ENCODE assay signal across 20 cellular contexts in the genomic region with DNA sequence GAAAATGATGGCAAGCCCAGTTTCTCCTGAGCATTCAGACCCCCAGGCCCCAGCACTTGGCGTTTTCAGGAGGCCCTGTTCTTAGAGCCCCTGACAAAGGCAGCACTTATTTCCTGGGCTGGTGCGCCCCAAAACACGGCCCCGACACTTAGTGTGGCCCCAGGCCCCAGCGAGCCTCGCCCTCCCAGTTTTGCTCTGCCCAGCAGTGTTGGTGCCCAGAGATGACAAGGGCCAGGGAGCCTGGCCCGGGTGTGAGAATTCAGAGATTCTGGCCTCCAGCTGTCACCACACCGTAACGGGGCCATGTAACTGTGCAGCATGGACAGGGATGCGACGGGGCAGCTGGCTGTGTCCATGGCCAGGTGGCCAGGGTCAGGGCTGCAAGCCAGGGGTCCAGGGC. TPM values are rescaled to one million over a fixed set of nuclear protein-coding genes. Genes with fewer than 3 reads are reported as not detected.
DNase-seq lines count a peak whose midpoint lies in the region; ATAC-seq and TF ChIP-seq lines count a peak whose summit lies in the region.
"Had no signal": no experiment of that assay in that cellular context is flagged by ENCODE, and none has a peak within 500 bp of the region (broad histone marks: within the 10 kb centered on the region; RNA-seq: fewer than 3 reads in every experiment).

No MANE protein-coding gene starts in this region.

- no peak overlapping the region for H4K91ac ChIP-seq in neuronal stem cell (ENCODE audit: low read depth, low read length, poor library complexity)

- H3K27ac Mint-ChIP-seq in glutamatergic neuron (ENCODE audit: unreplicated experiment) = peak overlapping the region; percentile 15
- H3K27ac Mint-ChIP-seq: B cell; CD4-positive, alpha-beta T cell; CD8-positive, alpha-beta T cell had no signal

- ATAC-seq in Right ventricle myocardium inferior (no peak), right cardiac atrium (no peak), left cardiac atrium (no peak), body of pancreas (no peak), omental fat pad (ENCODE audit: low FRiP score) (no peak)
- ATAC-seq: A549; CD8-positive, alpha-beta T cell had no signal

- H3K4me3 ChIP-seq in right atrium auricular region (no peak overlapping the region), right cardiac atrium (ENCODE audit: low read length) (no peak overlapping the region), neuronal stem cell (ENCODE audit: low read length in 2 of 2) (no peak overlapping the region), body of pancreas (no peak overlapping the region)
- H3K4me3 ChIP-seq: A549; BLaER1 treated with 17β-estradiol and CSF1 and Interleukin-3, amounts not matched to agents 10 nM and 100 nM had no signal

- peaks cover 3% of the 10 kb centered on the region for H3K27me3 Mint-ChIP-seq in glutamatergic neuron (ENCODE audit: unreplicated experiment)

- H3K14ac ChIP-seq in neuronal stem cell (ENCODE audit: low read length) = no peak overlapping the region

- H3K4me2 ChIP-seq in neuronal stem cell (ENCODE audit: insufficient read depth, low read length, poor library complexity, severe bottlenecking) = no peak overlapping the region
- H3K4me2 ChIP-seq: A549; BLaER1 treated with 17β-estradiol and CSF1 and Interleukin-3, amounts not matched to agents 10 nM and 100 nM had no signal

- H3K27ac ChIP-seq in right atrium auricular region (no peak overlapping the region), right cardiac atrium (ENCODE audit: low read length) (no peak overlapping the region), neuronal stem cell (replicated peaks; ENCODE audit: low read length) (no peak overlapping the region), body of pancreas (no peak overlapping the region)
- H3K27ac ChIP-seq: 22Rv1; A549; BLaER1 treated with 17β-estradiol and CSF1 and Interleukin-3, amounts not matched to agents 10 nM and 100 nM; C4-2B had no signal

- H3K36me3 ChIP-seq in right atrium auricular region = no peaks in the 10 kb centered on the region
- no peaks in the 10 kb centered on the region for H3K36me3 ChIP-seq in neuronal stem cell (replicated peaks in 1 of 2; ENCODE audit: control insufficient read depth in 2 of 2, insufficient read depth in 2 of 2, low read length in 2 of 2)
- no peaks in the 10 kb centered on the region for H3K36me3 ChIP-seq in body of pancreas (replicated peaks in 1 of 2; ENCODE audit: insufficient read depth in 1 of 2, low read depth in 2 of 2)
- H3K36me3 ChIP-seq: BLaER1 treated with 17β-estradiol and CSF1 and Interleukin-3, amounts not matched to agents 10 nM and 100 nM had no signal

- H3K4ac ChIP-seq in neuronal stem cell (ENCODE audit: low read length) = no peak overlapping the region

- no peak overlapping the region for H3K4me3 Mint-ChIP-seq in glutamatergic neuron (ENCODE audit: unreplicated experiment)
- H3K4me3 Mint-ChIP-seq: B cell; CD4-positive, alpha-beta T cell; CD8-positive, alpha-beta T cell had no signal

- no peak for TF ChIP-seq CTCF in right atrium auricular region (IDR thresholded peaks at IDR 0.05)
- no peak for TF ChIP-seq CTCF in glutamatergic neuron (IDR thresholded peaks at IDR 0.05; ENCODE audit: partially characterized antibody, unreplicated experiment)
- TF ChIP-seq CTCF in body of pancreas (IDR thresholded peaks at IDR 0.05) = no peak
- TF ChIP-seq CTCF in omental fat pad (IDR thresholded peaks at IDR 0.05) = no peak

- whole genome bisulfite sequencing in right cardiac atrium = 89% methylated on average over 11 of the region's 11 CpGs
- no CpG with 5 or more reads among the region's 11 CpGs for WGBS in neuronal stem cell (ENCODE audit: extremely low coverage in 2 of 2, insufficient read length in 2 of 2, insufficient replicate concordance in 1 of 2), 2 donors
- WGBS in body of pancreas, 2 donors = 90 to 92% methylated on average over 11 of the region's 11 CpGs

- no peak overlapping the region for H2BK120ac ChIP-seq in neuronal stem cell (ENCODE audit: low read depth, low read length)

- H2AK5ac ChIP-seq in neuronal stem cell (ENCODE audit: low read depth, low read length) = peak overlapping the region; percentile 87

- no peak overlapping the region for H2BK5ac ChIP-seq in neuronal stem cell (ENCODE audit: low read length)

- no peak for TF ChIP-seq POLR2A in body of pancreas (IDR thresholded peaks at IDR 0.05)

- H3K36me3 Mint-ChIP-seq in glutamatergic neuron (ENCODE audit: unreplicated experiment) = no peaks in the 10 kb centered on the region
- H3K36me3 Mint-ChIP-seq: CD8-positive, alpha-beta T cell had no signal

- H3K9me3 Mint-ChIP-seq in glutamatergic neuron (ENCODE audit: unreplicated experiment) = peaks cover 4% of the 10 kb centered on the region
- H3K9me3 Mint-ChIP-seq: CD4-positive, alpha-beta T cell; CD8-positive, alpha-beta T cell had no signal

- peak overlapping the region; percentile 33 for H2BK15ac ChIP-seq in neuronal stem cell (ENCODE audit: low read length)

- H3K23ac ChIP-seq in neuronal stem cell (ENCODE audit: low read depth, low read length, poor library complexity) = peak overlapping the region; percentile 34

- H3K79me1 ChIP-seq in neuronal stem cell (ENCODE audit: low read depth, low read length) = peaks cover 5% of the 10 kb centered on the region

- DNase-seq in Right ventricle myocardium inferior (ENCODE audit: missing footprints) = peak; percentile 48
- DNase-seq in right atrium auricular region (ENCODE audit: low spot score) = no peak
- DNase-seq in right cardiac atrium = peak in 2 of 3 donors; percentile 0 to 22
- no peak for DNase-seq in left cardiac atrium
- no peak for DNase-seq in glutamatergic neuron
- DNase-seq in neuronal stem cell (ENCODE audit: low spot score) = no peak
- no peak for DNase-seq in body of pancreas
- no peak for DNase-seq in omental fat pad (ENCODE audit: low spot score)
- DNase-seq: AML-193; Caco-2; Calu3; CD4-positive, alpha-beta T cell; CD8-positive, alpha-beta T cell; DMS79 treated with DMSO at 0.1 percent for 48 hours; GF-D8 had no signal

- peaks cover 11% of the 10 kb centered on the region for H3K4me1 Mint-ChIP-seq in glutamatergic neuron (ENCODE audit: low read depth, unreplicated experiment)
- H3K4me1 Mint-ChIP-seq: B cell had no signal

- no peak overlapping the region for H3K9ac ChIP-seq in neuronal stem cell (ENCODE audit: low read depth, low read length, poor library complexity)
- H3K9ac ChIP-seq: BLaER1 treated with 17β-estradiol and CSF1 and Interleukin-3, amounts not matched to agents 10 nM and 100 nM had no signal

- H3K4me1 ChIP-seq in right atrium auricular region (no peaks in the 10 kb centered on the region), right cardiac atrium (ENCODE audit: control insufficient read depth, insufficient read depth, low read length) (no peaks in the 10 kb centered on the region), neuronal stem cell (ENCODE audit: control insufficient read depth in 2 of 2, insufficient read depth in 1 of 2, low read depth in 1 of 2, low read length in 2 of 2) (peaks cover 0 to 21% of the 10 kb centered on the region in 2 donors), body of pancreas (no peaks in the 10 kb centered on the region)
- H3K4me1 ChIP-seq: A549; BLaER1 treated with 17β-estradiol and CSF1 and Interleukin-3, amounts not matched to agents 10 nM and 100 nM; Caco-2 had no signal

- intact Hi-C loops in Right ventricle myocardium inferior (cut with DNase I) = no loop called here
- intact Hi-C loops in right cardiac atrium (cut with DNase I) = no loop called here
- intact Hi-C loops in left cardiac atrium (cut with DNase I) = no loop called here
- intact Hi-C loops in body of pancreas (cut with DNase I) = no loop called here

- peak overlapping the region; percentile 14 for H2BK12ac ChIP-seq in neuronal stem cell (ENCODE audit: low read length)

- H3K27me3 ChIP-seq in right atrium auricular region (no peaks in the 10 kb centered on the region), right cardiac atrium (ENCODE audit: control insufficient read depth, insufficient read depth) (no peaks in the 10 kb centered on the region), neuronal stem cell (ENCODE audit: control insufficient read depth in 3 of 3, insufficient read depth in 3 of 3, low read depth in 1 of 3, low read length in 3 of 3) (peaks cover 0 to 45% (median 0%) of the 10 kb centered on the region in 3 experiments), body of pancreas (no peaks in the 10 kb centered on the region)

- H3K9me3 ChIP-seq in right atrium auricular region (no peaks in the 10 kb centered on the region), right cardiac atrium (ENCODE audit: control insufficient read depth, low read length) (no peaks in the 10 kb centered on the region), neuronal stem cell (replicated peaks in 1 of 2; ENCODE audit: control insufficient read depth in 2 of 2, insufficient read depth in 1 of 2, low read depth in 1 of 2, low read length in 2 of 2) (peaks cover 3 to 4% of the 10 kb centered on the region in 2 donors), body of pancreas (no peaks in the 10 kb centered on the region)
- H3K9me3 ChIP-seq: A549; BLaER1 treated with 17β-estradiol and CSF1 and Interleukin-3, amounts not matched to agents 10 nM and 100 nM; Caco-2 had no signal

- H3K18ac ChIP-seq in neuronal stem cell (ENCODE audit: low read length) = peak overlapping the region; percentile 53

- H4K8ac ChIP-seq in neuronal stem cell (ENCODE audit: low read depth, low read length) = no peak overlapping the region

- H2AFZ ChIP-seq in neuronal stem cell (ENCODE audit: low read length) = no peak overlapping the region

RNA-seq across cellular contexts. Expression of a gene that starts 18.0 kb away (rescaled TPM):
- 1.4 TPM for total RNA-seq in Right ventricle myocardium inferior
- total RNA-seq in right atrium auricular region = 1 to 10 TPM in 1 of 2 donors, under 1 TPM in 1; 0.22 to 1.5 TPM
- 1 to 10 TPM in 3 of 4 donors, under 1 TPM in 1; 0.28 to 2.5 (median 1.8) TPM for total RNA-seq in right cardiac atrium
- polyA plus RNA-seq in right cardiac atrium = 1.4 TPM
- total RNA-seq in left cardiac atrium = 1 to 10 TPM in 1 of 2 donors, under 1 TPM in 1; 0.68 to 2.3 TPM
- 0.34 TPM for total RNA-seq in glutamatergic neuron (ENCODE audit: unreplicated experiment)
- 1.5 TPM for polyA plus RNA-seq in neuronal stem cell (2013, experiment 1 of 2)
- polyA plus RNA-seq in neuronal stem cell (2013, experiment 2 of 2) = 1.4 TPM
- total RNA-seq in body of pancreas = 10 to 100 TPM; 17.1 to 22.1 TPM
- total RNA-seq in omental fat pad = 1 to 10 TPM in 3 of 4 donors, under 1 TPM in 1; 0.36 to 3.2 (median 1.9) TPM
- total RNA-seq: CD8-positive, alpha-beta T cell had no signal

Comparison
In these comparisons a context has a peak if more than half of its experiments do, and no peak if none do; other contexts are left out.
1. DNase-seq: peak in Right ventricle myocardium inferior (single experiment) and right cardiac atrium (2 of 3); none in right atrium auricular region (single experiment), left cardiac atrium (single experiment), glutamatergic neuron (single experiment), neuronal stem cell (single experiment), body of pancreas (0 of 4) and omental fat pad (single experiment).